1 cellular context compared by ENCODE assay signal in genomic region chr19:51986309-51987291, GRCh38.
TF ChIP-seq lines count a peak whose summit lies in the region.

TSS of gene ZNF350 (minus strand) at chr19:51986840. CDS start at chr19:51974360, 12,480 bp downstream.

TF ChIP-seq in GM23338, 12 proteins besides CTCF, POLR2A, EP300 and RAD21 (continued from another document):
- TF ChIP-seq POLR2AphosphoS5 (IDR thresholded peaks at IDR 0.05; ENCODE audit: low read depth) (peak; percentile 8; the same call in 1 of the 2 replicates), CREB1 (CRISPR knock-in tag; IDR thresholded peaks at IDR 0.05; ENCODE audit: low read depth) (0 out of 2 replicates have a peak, but pooled peaks have one; percentile 18)
